Comparison of ENCODE assay signal across 8 cellular contexts in genomic region chrX:20267924-20268701, GRCh38. TPM values are rescaled to one million over a fixed set of nuclear protein-coding genes. Genes with fewer than 3 reads are reported as not detected.
DNase-seq lines count a peak whose midpoint lies in the region; ATAC-seq, FAIRE-seq and TF ChIP-seq lines count a peak whose summit lies in the region.

No MANE protein-coding gene starts in this region.

- no peaks in the 10 kb centered on the region for H3K36me3 Mint-ChIP-seq in HFFc6 (ENCODE audit: low read depth)
- no peaks in the 10 kb centered on the region for H3K36me3 Mint-ChIP-seq in nephron progenitor cell (ENCODE audit: low read depth)

- DNase-seq in A549 (ENCODE audit: low read depth in 1 of 2, low spot score in 1 of 2) (no peak), HFFc6 (no peak), activated gamma-delta T cell treated with Interleukin-2 at 50 U/mL for 16 hours (peak; percentile 12), foreskin fibroblast (peak in 1 of 2 donors; percentile 57), nephron progenitor cell (peak; percentile 37), HK-2 (ENCODE audit: unreplicated experiment) (no peak)

- ATAC-seq in A549 (no peak), HG02678 (IDR thresholded peaks at IDR 0.05; ENCODE audit: unreplicated experiment) (no peak), esophagus mucosa (no peak)

- peaks cover 2% of the 10 kb centered on the region; the same call in 1 of the 2 replicates for H3K27me3 Mint-ChIP-seq in HFFc6 (ENCODE audit: insufficient read depth)
- peaks cover 10% of the 10 kb centered on the region for H3K27me3 Mint-ChIP-seq in nephron progenitor cell (ENCODE audit: low read depth, poor library complexity)

- TF ChIP-seq EP300 in A549 (IDR thresholded peaks at IDR 0.05): no peak

- no peak for FAIRE-seq in A549 (lab: Jason Lieb, UNC)

- POLR2A ChIA-PET in A549 (lab: Yijun Ruan, JAX): no interaction called here

- H3K4me1 ChIP-seq in A549: peaks cover 40% of the 10 kb centered on the region

- no peaks in the 10 kb centered on the region for H3K9me3 ChIP-seq in A549

- H3K4me1 Mint-ChIP-seq in HFFc6 (ENCODE audit: low read depth) (peaks cover 40% of the 10 kb centered on the region), nephron progenitor cell (peaks cover 14% of the 10 kb centered on the region)

- peak overlapping the region; percentile 95 for H3K4me2 ChIP-seq in A549

- CTCF ChIA-PET in A549 (lab: Yijun Ruan, JAX): no interaction called here

- H3K4me3 ChIP-seq in A549: peak overlapping the region; percentile 65
- H3K4me3 ChIP-seq in foreskin fibroblast (ENCODE audit: low read depth in 1 of 2, low read length in 2 of 2): peak overlapping the region; percentile 64 to 65

- no peak for TF ChIP-seq POLR2A in A549 (IDR thresholded peaks at IDR 0.05; ENCODE audit: low read length)

- peak overlapping the region; percentile 85; the same call in 1 of the 2 replicates for H3K4me3 Mint-ChIP-seq in HFFc6
- peak overlapping the region; percentile 86 for H3K4me3 Mint-ChIP-seq in nephron progenitor cell

- H3K9me3 Mint-ChIP-seq in HFFc6: no peaks in the 10 kb centered on the region
- H3K9me3 Mint-ChIP-seq in nephron progenitor cell: peaks cover 27% of the 10 kb centered on the region

- no peak for TF ChIP-seq CTCF in A549 (IDR thresholded peaks at IDR 0.05)
- no peak for TF ChIP-seq CTCF in HFFc6 (IDR thresholded peaks at IDR 0.05)
- no peak for TF ChIP-seq CTCF in foreskin fibroblast (IDR thresholded peaks at IDR 0.05; ENCODE audit: low read depth, low read length)
- TF ChIP-seq CTCF in nephron progenitor cell (IDR thresholded peaks at IDR 0.05): no peak

- H3K27ac Mint-ChIP-seq in HFFc6: no peak overlapping the region
- no peak overlapping the region for H3K27ac Mint-ChIP-seq in nephron progenitor cell

- WGBS in A549 (ENCODE audit: missing lambda C conversion rate): 91% methylated on average over 47 of the region's 54 CpGs

- no peak for TF ChIP-seq RAD21 in A549 (conservative IDR thresholded peaks at IDR 0.05 in 1 of 2, IDR thresholded peaks at IDR 0.05 in 1 of 2)

- peak overlapping the region; percentile 96 to 99; a peak in 5 of 6 replicates for H3K27ac ChIP-seq in A549

TF ChIP-seq in A549, 52 proteins besides CTCF, POLR2A, EP300 and RAD21:
- no peak for TF ChIP-seq ZC3H11A (IDR thresholded peaks at IDR 0.05)
- no peak for TF ChIP-seq TFCP2L1 (CRISPR knock-in tag; IDR thresholded peaks at IDR 0.05)
- TF ChIP-seq ELK1 (IDR thresholded peaks at IDR 0.05; ENCODE audit: low read depth, low read length): no peak
- TF ChIP-seq CHD4 (IDR thresholded peaks at IDR 0.05; ENCODE audit: borderline replicate concordance): no peak
- no peak for TF ChIP-seq HOXB13 (CRISPR knock-in tag; IDR thresholded peaks at IDR 0.05; ENCODE audit: low read depth)
- no peak for TF ChIP-seq RFX5 (IDR thresholded peaks at IDR 0.05)
- TF ChIP-seq RNF2 (IDR thresholded peaks at IDR 0.05; ENCODE audit: borderline replicate concordance, low read depth): no peak

RNA-seq across cellular contexts. Expression of gene RPS6KA3, which starts 1.4 kb away (rescaled TPM):
- polyA plus RNA-seq in A549 (2011; rRNA removed) (109 and 117 TPM in 2 replicates), A549 (2017; fragmentation: RNase III; extraction: RNeasy Plus Mini Kit Qiagen cat#74134 plus additional on column Dnase treatment) (39.5 to 41.1 TPM (median 40.5 TPM) in 3 replicates)
- 20.6 and 22.4 TPM in 2 replicates for polyA plus RNA-seq in A549 (2012; cell fraction: cytosol; rRNA removed)
- 8.8 and 10.3 TPM in 2 replicates for polyA plus RNA-seq in A549 (2012; cell fraction: nucleus; rRNA removed)
- polyA minus RNA-seq in A549 (2011; rRNA and poly(A)+ RNA removed): 88.5 and 90.8 TPM in 2 replicates
- total RNA-seq in HFFc6 (2021; fragmentation: NEBNext Ultra II Directional; extraction: Animal tissue kit (Norgen Biotek cat#: 25700)): 10 to 100 TPM; 21.5 to 28.3 (median 24.7) TPM
- total RNA-seq in esophagus mucosa: 18.9 TPM

Comparison
In these comparisons a context has a peak if more than half of its experiments do, and no peak if none do; other contexts are left out.
1. DNase-seq: peak in activated gamma-delta T cell treated with Interleukin-2 at 50 U/mL for 16 hours (single experiment) and nephron progenitor cell (single experiment); none in A549 (0 of 2), HFFc6 (single experiment) and HK-2 (single experiment).